ENCODE assay signal across 24 cellular contexts in the genomic region with DNA sequence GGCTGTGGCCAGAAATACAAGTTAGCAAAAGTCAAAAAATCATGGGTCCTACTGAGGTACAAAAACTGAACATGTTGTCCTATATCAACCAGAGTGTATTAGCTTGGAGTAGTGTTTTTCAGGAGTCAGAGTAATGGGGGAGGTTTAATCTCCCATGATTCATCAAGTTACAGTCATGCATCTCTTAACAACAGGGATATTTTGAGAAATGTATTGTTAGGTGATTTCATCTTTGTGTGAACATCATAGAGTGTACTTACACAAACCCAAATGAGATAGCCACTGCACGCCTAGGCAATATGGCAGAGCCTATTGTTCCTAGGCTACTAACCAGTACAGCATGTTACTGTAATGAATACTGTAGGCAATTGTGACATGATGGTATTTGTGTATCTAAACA. TPM values are rescaled to one million over a fixed set of nuclear protein-coding genes. Genes with fewer than 3 reads are reported as not detected.
DNase-seq lines count a peak whose midpoint lies in the region; ATAC-seq, FAIRE-seq and TF ChIP-seq lines count a peak whose summit lies in the region.
"Had no signal": no experiment of that assay in that cellular context is flagged by ENCODE, and none has a peak within 500 bp of the region (broad histone marks: within the 10 kb centered on the region; RNA-seq: fewer than 3 reads in every experiment).

No MANE protein-coding gene starts in this region.

- no peak for TF ChIP-seq RAD21 in K562 (CRISPR knock-in tag; conservative IDR thresholded peaks at IDR 0.05 in 1 of 2, IDR thresholded peaks at IDR 0.05 in 1 of 2)

- no peak overlapping the region for H3K4me2 ChIP-seq in K562 (ENCODE audit: insufficient read depth, low read length)
- H3K4me2 ChIP-seq: A549 had no signal

- H2AFZ ChIP-seq in K562 (ENCODE audit: low read depth, low read length) = no peak overlapping the region
- H2AFZ ChIP-seq: parathyroid adenoma had no signal

- no peak overlapping the region; the same call in 1 of the 2 replicates for H3K27ac Mint-ChIP-seq in HFFc6
- no peak overlapping the region for H3K27ac Mint-ChIP-seq in activated CD4-positive, alpha-beta T cell treated with anti-CD3 and anti-CD28 coated beads, Interleukin-2, amount 10 ng/mL, durations not matched to agents 24 days and 14 days
- H3K27ac Mint-ChIP-seq: activated naive CD4-positive, alpha-beta T cell treated with anti-CD3 and anti-CD28 coated beads, Interleukin-2, amount 50 U/mL, for 24 hours; CD4-positive, alpha-beta memory T cell; dendritic cell treated with granulocyte-macrophage colony-stimulating factor and Interleukin-4, amounts not matched to agents 40 ng/mL and 50 ng/mL, for 4 days had no signal

- no peak for TF ChIP-seq POLR2A in K562 (conservative IDR thresholded peaks at IDR 0.05)

- no peaks in the 10 kb centered on the region for H3K9me3 Mint-ChIP-seq in HFFc6
- no peaks in the 10 kb centered on the region for H3K9me3 Mint-ChIP-seq in activated CD4-positive, alpha-beta T cell treated with anti-CD3 and anti-CD28 coated beads, Interleukin-2, amount 10 ng/mL, durations not matched to agents 24 days and 14 days
- H3K9me3 Mint-ChIP-seq: activated naive CD4-positive, alpha-beta T cell treated with anti-CD3 and anti-CD28 coated beads, Interleukin-2, amount 50 U/mL, for 24 hours; dendritic cell treated with granulocyte-macrophage colony-stimulating factor and Interleukin-4, amounts not matched to agents 40 ng/mL and 50 ng/mL, for 4 days; neural crest cell had no signal

- H3K9me1 ChIP-seq in K562 (ENCODE audit: control insufficient read depth, insufficient read depth, low read length) = no peaks in the 10 kb centered on the region

- H3K4me3 ChIP-seq in K562 (no peak overlapping the region), fibroblast of the aortic adventitia (ENCODE audit: low read depth, low read length) (no peak overlapping the region)
- H3K4me3 ChIP-seq: A549, transverse colon had no signal

- no TSS peak for BruUV-seq in K562 (replicated peaks; lab: Mats Ljungman, UMichigan)

- H4K20me1 ChIP-seq in K562 (replicated peaks; ENCODE audit: control insufficient read depth, insufficient read depth, low read length) = no peaks in the 10 kb centered on the region

- POLR2A ChIA-PET in K562 (lab: Yijun Ruan, JAX) = no interaction called here

- FAIRE-seq in K562 (lab: Jason Lieb, UNC) = no peak
- FAIRE-seq: A549, G401.6 had no signal

- CTCF ChIA-PET in K562 (lab: Yijun Ruan, JAX; ENCODE audit: low intra/inter-chr PET ratio) = no interaction called here

- H3K36me3 ChIP-seq in K562 (ENCODE audit: control insufficient read depth, insufficient read depth, low read length) = no peaks in the 10 kb centered on the region
- H3K36me3 ChIP-seq: transverse colon, WERI-Rb-1 had no signal

- no peaks in the 10 kb centered on the region for H3K36me3 Mint-ChIP-seq in HFFc6 (ENCODE audit: low read depth)
- H3K36me3 Mint-ChIP-seq in activated CD4-positive, alpha-beta T cell treated with anti-CD3 and anti-CD28 coated beads, Interleukin-2, amount 10 ng/mL, durations not matched to agents 24 days and 14 days (ENCODE audit: low read depth) = no peaks in the 10 kb centered on the region
- H3K36me3 Mint-ChIP-seq: activated naive CD4-positive, alpha-beta T cell treated with anti-CD3 and anti-CD28 coated beads, Interleukin-2, amount 50 U/mL, for 24 hours; CD4-positive, alpha-beta memory T cell had no signal

- in situ Hi-C loops in K562 (cut with MboI) = no loop called here

- H3K4me3 Mint-ChIP-seq in HFFc6 = no peak overlapping the region
- no peak overlapping the region for H3K4me3 Mint-ChIP-seq in activated CD4-positive, alpha-beta T cell treated with anti-CD3 and anti-CD28 coated beads, Interleukin-2, amount 10 ng/mL, durations not matched to agents 24 days and 14 days
- H3K4me3 Mint-ChIP-seq: activated naive CD4-positive, alpha-beta T cell treated with anti-CD3 and anti-CD28 coated beads, Interleukin-2, amount 50 U/mL, for 24 hours; CD4-positive, alpha-beta memory T cell; dendritic cell treated with granulocyte-macrophage colony-stimulating factor and Interleukin-4, amounts not matched to agents 40 ng/mL and 50 ng/mL, for 4 days; neural crest cell had no signal

- H3K27me3 ChIP-seq in K562 (ENCODE audit: control insufficient read depth in 2 of 2, insufficient read depth in 2 of 2, low read length in 2 of 2) = no peaks in the 10 kb centered on the region
- H3K27me3 ChIP-seq: transverse colon had no signal

- no peaks in the 10 kb centered on the region for H3K4me1 ChIP-seq in K562 (replicated peaks in 1 of 2; ENCODE audit: control insufficient read depth in 2 of 2, insufficient read depth in 2 of 2, low read length in 2 of 2)
- H3K4me1 ChIP-seq: parathyroid adenoma had no signal

- no peaks in the 10 kb centered on the region for H3K9me3 ChIP-seq in K562 (replicated peaks; ENCODE audit: control insufficient read depth, insufficient read depth, low read depth, low read length)
- H3K9me3 ChIP-seq: A549, transverse colon had no signal

- H3K79me2 ChIP-seq in K562 (ENCODE audit: control insufficient read depth, insufficient read depth, low read length) = no peaks in the 10 kb centered on the region
- H3K79me2 ChIP-seq: parathyroid adenoma had no signal

- 7% methylated on average over 1 of the region's 1 CpG for WGBS in K562 (ENCODE audit: insufficient coverage, low coverage, missing lambda C conversion rate)

- no peak overlapping the region for H3K27ac ChIP-seq in K562 (ENCODE audit: extremely low read depth, low read depth, low read length)
- H3K27ac ChIP-seq: A549, parathyroid adenoma, transverse colon, WERI-Rb-1 had no signal

- TF ChIP-seq EP300 in K562 (IDR thresholded peaks at IDR 0.05; ENCODE audit: low read length) = no peak

- TF ChIP-seq CTCF in HFFc6 (IDR thresholded peaks at IDR 0.05) (no peak), K562 (IDR thresholded peaks at IDR 0.05 in 2 of 3, conservative IDR thresholded peaks at IDR 0.05 in 1 of 3; ENCODE audit: insufficient read depth in 2 of 3, low read depth in 1 of 3, low read length in 3 of 3) (no peak), fibroblast of the aortic adventitia (IDR thresholded peaks at IDR 0.05; ENCODE audit: insufficient read depth, low read length) (no peak)

- H3K27me3 Mint-ChIP-seq in HFFc6 (ENCODE audit: insufficient read depth) = no peaks in the 10 kb centered on the region
- peaks cover 36% of the 10 kb centered on the region for H3K27me3 Mint-ChIP-seq in activated CD4-positive, alpha-beta T cell treated with anti-CD3 and anti-CD28 coated beads, Interleukin-2, amount 10 ng/mL, durations not matched to agents 24 days and 14 days
- H3K27me3 Mint-ChIP-seq: activated naive CD4-positive, alpha-beta T cell treated with anti-CD3 and anti-CD28 coated beads, Interleukin-2, amount 50 U/mL, for 24 hours; dendritic cell treated with granulocyte-macrophage colony-stimulating factor and Interleukin-4, amounts not matched to agents 40 ng/mL and 50 ng/mL, for 4 days had no signal

- H3K4me1 Mint-ChIP-seq in HFFc6 (ENCODE audit: low read depth) = peaks cover 55% of the 10 kb centered on the region
- no peaks in the 10 kb centered on the region for H3K4me1 Mint-ChIP-seq in activated CD4-positive, alpha-beta T cell treated with anti-CD3 and anti-CD28 coated beads, Interleukin-2, amount 10 ng/mL, durations not matched to agents 24 days and 14 days
- H3K4me1 Mint-ChIP-seq: activated naive CD4-positive, alpha-beta T cell treated with anti-CD3 and anti-CD28 coated beads, Interleukin-2, amount 50 U/mL, for 24 hours; CD4-positive, alpha-beta memory T cell; neural crest cell had no signal

- H3K9ac ChIP-seq in K562 (ENCODE audit: insufficient read depth in 1 of 2, low read depth in 2 of 2, low read length in 2 of 2) = no peak overlapping the region
- H3K9ac ChIP-seq: parathyroid adenoma had no signal

- intact Hi-C loops in K562 (cut with micrococcal nuclease) = no loop called here
- intact Hi-C loops in activated CD4-positive, alpha-beta T cell treated with anti-CD3 and anti-CD28 coated beads, Interleukin-2, amount 10 ng/mL, durations not matched to agents 24 days and 14 days (cut with micrococcal nuclease) = loop anchor here (5.0 kb wide), 1 partner anchor 37 kb away; no protein-coding TSS in a partner anchor

- ATAC-seq in K562 = no peak; the same call in 2 of the 3 replicates
- no peak for ATAC-seq in GM19324 (IDR thresholded peaks at IDR 0.05; ENCODE audit: low FRiP score, unreplicated experiment)
- no peak for ATAC-seq in HG02623 (IDR thresholded peaks at IDR 0.05; ENCODE audit: unreplicated experiment)
- ATAC-seq: PC-3 had no signal

- DNase-seq in A172 (ENCODE audit: low spot score) = peak; percentile 16
- peak; percentile 32 for DNase-seq in HFFc6
- no peak for DNase-seq in K562 (ENCODE audit: extremely low read depth in 1 of 4, low spot score in 3 of 4)
- peak; percentile 60 for DNase-seq in fibroblast of the aortic adventitia (ENCODE audit: low read depth)
- DNase-seq in NCI-H1694 (lab: John Stamatoyannopoulos, UW) = no peak
- no peak for DNase-seq in activated CD4-positive, alpha-beta T cell treated with anti-CD3 and anti-CD28 coated beads, Interleukin-2, amount 10 ng/mL, durations not matched to agents 24 days and 14 days
- DNase-seq: caudate nucleus; CD4-positive, alpha-beta memory T cell; NCI-H1048; NCI-H1694 treated with DMSO at 0.1 percent for 48 hours; NCI-H524 treated with DMSO at 0.1 percent for 48 hours; PC-3; SHP77; T-helper 9 cell; transverse colon; WERI-Rb-1 had no signal

RNA-seq across cellular contexts. Expression of a gene that starts 14.9 kb away (rescaled TPM):
- 0.96 and 1.8 TPM in 2 replicates for total RNA-seq in A172 (2014; rRNA removed; shearing (Covaris generic))
- total RNA-seq in HFFc6 (2021; fragmentation: NEBNext Ultra II Directional; extraction: Animal tissue kit (Norgen Biotek cat#: 25700)) = 10 to 100 TPM; 10.4 to 29.3 (median 22.4) TPM
- 19.0 and 47.8 TPM in 2 replicates for total RNA-seq in K562 (2011; cell fraction: chromatin; rRNA removed; ENCODE audit: low replicate concordance)
- total RNA-seq in K562 (2011; cell fraction: nucleolus; rRNA removed) = 12.1 and 15.0 TPM in 2 replicates
- 20.7 and 21.8 TPM in 2 replicates for total RNA-seq in K562 (2011; cell fraction: nucleoplasm; rRNA removed)
- total RNA-seq in K562 (2014; rRNA removed) = 57.6 and 61.6 TPM in 2 replicates
- 53.8 and 61.6 TPM in 2 replicates for total RNA-seq in K562 (2014; rRNA removed; fragmentation: Illumina TruSeq; extraction: Trizol)
- total RNA-seq in K562 (2015; rRNA removed; fragmentation: Illumina TruSeq; extraction: Trizol) = 40.9 and 43.8 TPM in 2 replicates
- 52.1 and 58.0 TPM in 2 replicates for total RNA-seq in K562 (2021)
- 34.3 and 41.7 TPM in 2 replicates for polyA plus RNA-seq in K562 (2011; rRNA removed)
- 13.8 and 21.1 TPM in 2 replicates for polyA plus RNA-seq in K562 (2011; cell fraction: cytosol; rRNA removed)
- 18.6 and 49.8 TPM in 2 replicates for polyA plus RNA-seq in K562 (2011; cell fraction: nucleus; rRNA removed)
- polyA plus RNA-seq in K562 (2012) = 49.7 and 119 TPM in 2 replicates
- 54.6 and 56.3 TPM in 2 replicates for polyA plus RNA-seq in K562 (2014; fragmentation: Illumina TruSeq; extraction: Trizol)
- 10 to 100 TPM; 20.7 to 26.3 TPM for polyA plus RNA-seq in K562 (2014; fragmentation: Nextera tagmentation; extraction: Ambion mirVana)
- polyA plus RNA-seq in K562 (2014; rRNA removed) = 56.1 and 57.7 TPM in 2 replicates
- polyA minus RNA-seq in K562 (2011; rRNA and poly(A)+ RNA removed) = 27.7 and 33.4 TPM in 2 replicates
- polyA minus RNA-seq in K562 (2011; cell fraction: cytosol; rRNA and poly(A)+ RNA removed) = 11.3 and 15.4 TPM in 2 replicates
- 7.0 and 26.5 TPM in 2 replicates for polyA minus RNA-seq in K562 (2011; cell fraction: nucleus; rRNA and poly(A)+ RNA removed)
- 39.2 and 61.3 TPM in 2 replicates for total RNA-seq in fibroblast of the aortic adventitia (ENCODE audit: low replicate concordance)
- 41.2 and 47.1 TPM in 2 replicates for total RNA-seq in activated CD4-positive, alpha-beta T cell treated with anti-CD3 and anti-CD28 coated beads, Interleukin-2, amount 10 ng/mL, durations not matched to agents 24 days and 14 days

Comparison
In these comparisons a context has a peak if more than half of its experiments do, and no peak if none do; other contexts are left out.
1. DNase-seq: peak in A172 (single experiment), HFFc6 (single experiment) and fibroblast of the aortic adventitia (single experiment); none in K562 (0 of 4), NCI-H1694 (single experiment) and activated CD4-positive, alpha-beta T cell treated with anti-CD3 and anti-CD28 coated beads, Interleukin-2, amount 10 ng/mL, durations not matched to agents 24 days and 14 days (single experiment).